ENCODE assay signal across 23 cellular contexts in genomic region chr11:44335052-44335894, GRCh38. TPM values are rescaled to one million over a fixed set of nuclear protein-coding genes. Genes with fewer than 3 reads are reported as not detected.
A peak's percentile ranks its signal among the peaks of the same experiment; 100 is the strongest.
DNase-seq lines count a peak whose midpoint lies in the region; ATAC-seq, FAIRE-seq and TF ChIP-seq lines count a peak whose summit lies in the region.
"Had no signal": no experiment of that assay in that cellular context is flagged by ENCODE, and none has a peak within 500 bp of the region (broad histone marks: within the 10 kb centered on the region; RNA-seq: fewer than 3 reads in every experiment).

No MANE protein-coding gene starts in this region.

- no peaks in the 10 kb centered on the region for H3K27me3 ChIP-seq in K562 (ENCODE audit: control insufficient read depth in 2 of 2, insufficient read depth in 2 of 2, low read length in 2 of 2)
- peaks cover 56% of the 10 kb centered on the region for H3K27me3 ChIP-seq in smooth muscle cell (ENCODE audit: low read depth)
- H3K27me3 ChIP-seq in CD4-positive, alpha-beta memory T cell (ENCODE audit: insufficient read depth, low read length): peaks cover 7% of the 10 kb centered on the region

- H3K4me3 Mint-ChIP-seq in mesothelial cell of epicardium: no peak overlapping the region
- peak overlapping the region in 1 of 8 donors; percentile 27 for H3K4me3 Mint-ChIP-seq in CD4-positive, alpha-beta memory T cell
- H3K4me3 Mint-ChIP-seq: CD8-positive, alpha-beta memory T cell had no signal

- intact Hi-C loops in K562 (cut with micrococcal nuclease): no loop called here
- intact Hi-C loops in CD4-positive, alpha-beta memory T cell (cut with micrococcal nuclease): no loop called here

- H3K4me2 ChIP-seq in K562 (ENCODE audit: insufficient read depth, low read length) (no peak overlapping the region; the same call in 1 of the 2 replicates), smooth muscle cell (peak overlapping the region; percentile 72)
- H3K4me2 ChIP-seq: BLaER1 treated with 17β-estradiol and CSF1 and Interleukin-3, amounts not matched to agents 10 nM and 100 nM; PC-9; SK-N-SH had no signal

- FAIRE-seq in K562 (lab: Jason Lieb, UNC): no peak
- no peak for FAIRE-seq in GM12891 (lab: Jason Lieb, UNC)

- peaks cover 91% of the 10 kb centered on the region for H3K27me3 Mint-ChIP-seq in mesothelial cell of epicardium (ENCODE audit: low read depth)
- peaks cover 47 to 49% of the 10 kb centered on the region in 2 donors for H3K27me3 Mint-ChIP-seq in CD4-positive, alpha-beta memory T cell

- H4K20me1 ChIP-seq in K562 (replicated peaks; ENCODE audit: control insufficient read depth, insufficient read depth, low read length) (no peaks in the 10 kb centered on the region), smooth muscle cell (ENCODE audit: low read depth) (no peaks in the 10 kb centered on the region)

- peak overlapping the region; percentile 44 for H3K27ac Mint-ChIP-seq in mesothelial cell of epicardium
- H3K27ac Mint-ChIP-seq in CD4-positive, alpha-beta memory T cell: no peak overlapping the region
- H3K27ac Mint-ChIP-seq: CD8-positive, alpha-beta memory T cell had no signal

- H3K4me1 ChIP-seq in K562 (replicated peaks in 1 of 2; ENCODE audit: control insufficient read depth in 2 of 2, insufficient read depth in 2 of 2, low read length in 2 of 2): peaks cover 39 to 57% of the 10 kb centered on the region in 2 experiments
- H3K4me1 ChIP-seq in smooth muscle cell (ENCODE audit: low read depth): peaks cover 17% of the 10 kb centered on the region
- no peaks in the 10 kb centered on the region for H3K4me1 ChIP-seq in CD4-positive, alpha-beta memory T cell (ENCODE audit: insufficient read depth, low read length)
- H3K4me1 ChIP-seq: HAP-1 had no signal

- H3K79me2 ChIP-seq in K562 (ENCODE audit: control insufficient read depth, insufficient read depth, low read length) (no peaks in the 10 kb centered on the region), smooth muscle cell (ENCODE audit: low read depth) (no peaks in the 10 kb centered on the region)

- no peaks in the 10 kb centered on the region for H3K9me1 ChIP-seq in K562 (ENCODE audit: control insufficient read depth, insufficient read depth, low read length)

- H3K4me1 Mint-ChIP-seq in mesothelial cell of epicardium: peaks cover 19% of the 10 kb centered on the region
- H3K4me1 Mint-ChIP-seq in CD4-positive, alpha-beta memory T cell: no peaks in the 10 kb centered on the region
- H3K4me1 Mint-ChIP-seq: CD8-positive, alpha-beta memory T cell had no signal

- no peaks in the 10 kb centered on the region for H3K36me3 ChIP-seq in K562 (ENCODE audit: control insufficient read depth, insufficient read depth, low read length)
- H3K36me3 ChIP-seq in smooth muscle cell (ENCODE audit: low read depth): no peaks in the 10 kb centered on the region
- no peaks in the 10 kb centered on the region for H3K36me3 ChIP-seq in CD4-positive, alpha-beta memory T cell (ENCODE audit: insufficient read depth, low read length)
- H3K36me3 ChIP-seq: BLaER1 treated with 17β-estradiol and CSF1 and Interleukin-3, amounts not matched to agents 10 nM and 100 nM; HAP-1 had no signal

- TF ChIP-seq POLR2A in K562 (conservative IDR thresholded peaks at IDR 0.05): no peak
- TF ChIP-seq POLR2A in GM12891 (IDR thresholded peaks at IDR 0.05; ENCODE audit: low read depth, low read length): no peak

- no peak for TF ChIP-seq RAD21 in K562 (CRISPR knock-in tag; conservative IDR thresholded peaks at IDR 0.05 in 1 of 2, IDR thresholded peaks at IDR 0.05 in 1 of 2)

- H2AFZ ChIP-seq in K562 (ENCODE audit: low read depth, low read length): peak overlapping the region; percentile 87
- H2AFZ ChIP-seq in smooth muscle cell (ENCODE audit: low read depth): no peak overlapping the region
- H2AFZ ChIP-seq: PC-9 had no signal

- no peak for ATAC-seq in K562

- in situ Hi-C loops in K562 (cut with MboI): no loop called here

- no peaks in the 10 kb centered on the region for H3F3A ChIP-seq in smooth muscle cell (ENCODE audit: low read depth)

- no peaks in the 10 kb centered on the region for H3K9me3 Mint-ChIP-seq in mesothelial cell of epicardium
- no peaks in the 10 kb centered on the region for H3K9me3 Mint-ChIP-seq in CD4-positive, alpha-beta memory T cell
- H3K9me3 Mint-ChIP-seq: CD8-positive, alpha-beta memory T cell had no signal

- no peak for TF ChIP-seq CTCF in K562 (IDR thresholded peaks at IDR 0.05 in 2 of 3, conservative IDR thresholded peaks at IDR 0.05 in 1 of 3; ENCODE audit: insufficient read depth in 2 of 3, low read depth in 1 of 3, low read length in 3 of 3)
- no peak for TF ChIP-seq CTCF in mesothelial cell of epicardium (IDR thresholded peaks at IDR 0.05; ENCODE audit: unreplicated experiment)
- no peak for TF ChIP-seq CTCF in smooth muscle cell (IDR thresholded peaks at IDR 0.05; ENCODE audit: borderline replicate concordance, insufficient read depth, poor library complexity, severe bottlenecking)

- peak; percentile 13 for DNase-seq in NCI-H82 (lab: John Stamatoyannopoulos, UW)
- no peak for DNase-seq in NCI-H82 treated with DMSO at 0.1 percent for 48 hours (lab: John Stamatoyannopoulos, UW; ENCODE audit: unreplicated experiment)
- DNase-seq in K562 (ENCODE audit: extremely low read depth in 1 of 4, low spot score in 3 of 4): no peak
- no peak for DNase-seq in mesothelial cell of epicardium (ENCODE audit: low spot score in 2 of 2, unreplicated experiment in 2 of 2)
- no peak for DNase-seq in smooth muscle cell (lab: John Stamatoyannopoulos, UW; ENCODE audit: unreplicated experiment)
- DNase-seq in CD4-positive, alpha-beta memory T cell: no peak
- DNase-seq in GM12891 (ENCODE audit: insufficient read length, low spot score): no peak
- no peak for DNase-seq in activated CD4-positive, alpha-beta T cell treated with anti-CD3 and anti-CD28 coated beads, Interleukin-2, amount 50 U/mL, for 48 hours
- DNase-seq: Calu3; CD8-positive, alpha-beta memory T cell; EL; KBM-7; MM.1S; NCI-H1048; NCI-H1417 treated with DMSO at 0.1 percent for 48 hours; NCI-H187; PC-9; RPMI8226; SHP77; SK-N-SH had no signal

- no peak for TF ChIP-seq EP300 in K562 (IDR thresholded peaks at IDR 0.05; ENCODE audit: low read length)

- H3K9ac ChIP-seq in K562 (ENCODE audit: insufficient read depth in 1 of 2, low read depth in 2 of 2, low read length in 2 of 2): peak overlapping the region in 1 of 2 experiments; percentile 73; a peak in 2 of 4 replicates
- no peak overlapping the region for H3K9ac ChIP-seq in smooth muscle cell (ENCODE audit: low read depth)
- H3K9ac ChIP-seq: BLaER1 treated with 17β-estradiol and CSF1 and Interleukin-3, amounts not matched to agents 10 nM and 100 nM; SK-N-SH had no signal

- no peaks in the 10 kb centered on the region for H3K36me3 Mint-ChIP-seq in mesothelial cell of epicardium
- H3K36me3 Mint-ChIP-seq in CD4-positive, alpha-beta memory T cell: no peaks in the 10 kb centered on the region
- H3K36me3 Mint-ChIP-seq: CD8-positive, alpha-beta memory T cell had no signal

- 59% methylated on average over 17 of the region's 17 CpGs for WGBS in K562 (ENCODE audit: insufficient coverage, low coverage, missing lambda C conversion rate)
- WGBS in smooth muscle cell (ENCODE audit: low lambda C conversion rate): 40% methylated on average over 17 of the region's 17 CpGs

- H3K4me3 ChIP-seq in K562 (no peak overlapping the region), smooth muscle cell (peak overlapping the region; percentile 27)
- no peak overlapping the region for H3K4me3 ChIP-seq in CD4-positive, alpha-beta memory T cell (ENCODE audit: low read length in 2 of 2)
- H3K4me3 ChIP-seq: BLaER1 treated with 17β-estradiol and CSF1 and Interleukin-3, amounts not matched to agents 10 nM and 100 nM; HAP-1; PC-9 had no signal

- H3K9me3 ChIP-seq in K562 (replicated peaks; ENCODE audit: control insufficient read depth, insufficient read depth, low read depth, low read length) (no peaks in the 10 kb centered on the region), smooth muscle cell (replicated peaks; ENCODE audit: low read depth) (no peaks in the 10 kb centered on the region)
- H3K9me3 ChIP-seq in CD4-positive, alpha-beta memory T cell (ENCODE audit: control insufficient read depth in 1 of 2, low read length in 2 of 2): no peaks in the 10 kb centered on the region
- H3K9me3 ChIP-seq: BLaER1 treated with 17β-estradiol and CSF1 and Interleukin-3, amounts not matched to agents 10 nM and 100 nM; HAP-1; SK-N-SH had no signal

- CTCF ChIA-PET in K562 (lab: Yijun Ruan, JAX; ENCODE audit: low intra/inter-chr PET ratio): no interaction called here
- CTCF ChIA-PET in CD4-positive, alpha-beta memory T cell (lab: Charles Lee; ENCODE audit: partially characterized antibody): no interaction called here

- no TSS peak for BruUV-seq in K562 (replicated peaks; lab: Mats Ljungman, UMichigan)

- H3K27ac ChIP-seq in K562 (ENCODE audit: extremely low read depth, low read depth, low read length): peak overlapping the region; percentile 90
- no peak overlapping the region for H3K27ac ChIP-seq in smooth muscle cell (ENCODE audit: low read depth)
- H3K27ac ChIP-seq in CD4-positive, alpha-beta memory T cell (ENCODE audit: low read depth, low read length): no peak overlapping the region
- H3K27ac ChIP-seq: 22Rv1; BLaER1 treated with 17β-estradiol and CSF1 and Interleukin-3, amounts not matched to agents 10 nM and 100 nM; PC-9 had no signal

- POLR2A ChIA-PET in K562 (lab: Yijun Ruan, JAX): interaction anchor here (0.6 kb wide), 1 partner anchor 202 kb away, joined by 3 read pairs; no protein-coding TSS in a partner anchor
- POLR2A ChIA-PET in CD4-positive, alpha-beta memory T cell (lab: Charles Lee; ENCODE audit: partially characterized antibody): no interaction called here

RNA-seq across cellular contexts. Expression of gene ALX4, which starts 25.3 kb away (rescaled TPM):
- 0.11 and 0.35 TPM in 2 replicates for total RNA-seq in K562 (2011; cell fraction: chromatin; rRNA removed; ENCODE audit: low replicate concordance)
- total RNA-seq in K562 (2011; cell fraction: nucleolus; rRNA removed): 0.13 and 0.33 TPM in 2 replicates
- 0.15 and 0.31 TPM in 2 replicates for total RNA-seq in K562 (2011; cell fraction: nucleoplasm; rRNA removed)
- total RNA-seq in K562 (2014; rRNA removed) (0.65 and 1.0 TPM in 2 replicates), K562 (2014; rRNA removed; fragmentation: Illumina TruSeq; extraction: Trizol) (0.22 and 0.33 TPM in 2 replicates), K562 (2015; rRNA removed; fragmentation: Illumina TruSeq; extraction: Trizol) (0.60 and 0.62 TPM in 2 replicates), K562 (2021) (1.1 and 1.2 TPM in 2 replicates), mesothelial cell of epicardium (5.5 to 6.4 TPM (median 5.5 TPM) in 3 replicates), smooth muscle cell (not detected in 2 replicates)
- polyA plus RNA-seq in K562 (2011; rRNA removed) (0.14 and 0.81 TPM in 2 replicates), K562 (2014; fragmentation: Illumina TruSeq; extraction: Trizol) (0.64 and 0.78 TPM in 2 replicates), K562 (2014; fragmentation: Nextera tagmentation; extraction: Ambion mirVana) (under 1 TPM; 0.07 to 0.13 TPM), K562 (2014; rRNA removed) (0.23 and 0.51 TPM in 2 replicates), smooth muscle cell (not detected in 2 replicates)
- polyA plus RNA-seq in K562 (2011; cell fraction: cytosol; rRNA removed): 0.30 and 0.59 TPM in 2 replicates
- polyA plus RNA-seq in K562 (2011; cell fraction: nucleus; rRNA removed): 0.44 and 0.91 TPM in 2 replicates
- polyA plus RNA-seq in K562 (2012): 0.89 and 1.6 TPM in 2 replicates
- 0.21 and 0.99 TPM in 2 replicates for polyA minus RNA-seq in K562 (2011; rRNA and poly(A)+ RNA removed)
- polyA minus RNA-seq in K562 (2011; cell fraction: cytosol; rRNA and poly(A)+ RNA removed): 0.48 and 1.8 TPM in 2 replicates
- polyA minus RNA-seq in K562 (2011; cell fraction: nucleus; rRNA and poly(A)+ RNA removed): 0.40 and 1.4 TPM in 2 replicates
- total RNA-seq in CD4-positive, alpha-beta memory T cell: not detected
- polyA plus RNA-seq in CD4-positive, alpha-beta memory T cell: not detected
- polyA plus RNA-seq in GM12891 (2012; ENCODE audit: low read depth, missing spikeins): not detected
- total RNA-seq: Calu3; CD8-positive, alpha-beta memory T cell; PC-9 had no signal
- polyA plus RNA-seq: CD8-positive, alpha-beta memory T cell had no signal
